Comparison of ENCODE assay signal across 1 cellular context in genomic region chr3:31981206-31982181, GRCh38.
A peak's percentile ranks its signal among the peaks of the same experiment; 100 is the strongest.
TF ChIP-seq lines count a peak whose summit lies in the region.

Gene OSBPL10 (minus strand): TSS chr3:31981262. CDS start chr3:31981179, 83 bp downstream.
Gene ZNF860 (plus strand): TSS chr3:31981750. CDS start chr3:31989080, 7,330 bp downstream.

TF ChIP-seq in endothelial cell of umbilical vein, 7 proteins besides CTCF, POLR2A, EP300 and RAD21:
- TF ChIP-seq MAX (IDR thresholded peaks at IDR 0.05; ENCODE audit: insufficient read depth, insufficient read length) (peak; percentile 19), POLR2AphosphoS5 (IDR thresholded peaks at IDR 0.05; ENCODE audit: insufficient read depth, low read depth, low read length) (peak; percentile 93), GATA2 (IDR thresholded peaks at IDR 0.05; ENCODE audit: insufficient read depth, insufficient read length, low read depth, low read length) (peak; percentile 26), MYC (IDR thresholded peaks at IDR 0.05; ENCODE audit: low read depth, low read length) (no peak), JUN (IDR thresholded peaks at IDR 0.05; ENCODE audit: borderline replicate concordance, insufficient read depth, insufficient read length, low read depth) (peak; percentile 42), FOS (IDR thresholded peaks at IDR 0.05; ENCODE audit: borderline replicate concordance, insufficient read depth, low read length) (peak; percentile 86)
